ENCODE assay signal across 9 cellular contexts in the genomic region with DNA sequence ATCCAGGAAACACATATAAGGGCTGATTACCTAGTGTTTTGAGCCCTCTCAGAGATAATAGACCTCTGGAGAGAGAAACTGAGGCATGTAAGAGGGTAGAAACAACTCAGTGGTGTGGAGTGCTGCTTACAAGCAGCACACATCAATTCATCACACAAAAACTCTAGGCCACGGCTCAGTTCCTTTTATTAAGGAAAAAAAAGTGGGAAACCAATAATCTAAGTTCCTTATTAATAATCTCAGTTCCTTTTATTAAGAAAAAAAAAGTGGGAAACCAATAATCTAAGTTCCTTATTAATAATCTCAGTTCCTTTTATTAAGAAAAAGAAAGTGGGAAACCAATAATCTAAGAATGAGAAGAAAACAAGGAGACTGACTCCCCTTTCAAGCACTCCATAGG.
"Had no signal": no experiment of that assay in that cellular context is flagged by ENCODE, and none has a peak within 500 bp of the region (broad histone marks: within the 10 kb centered on the region; RNA-seq: fewer than 3 reads in every experiment).

No MANE protein-coding gene starts in this region.

- H3K36me3 ChIP-seq: HAP-1 had no signal

- H3K4me1 ChIP-seq: HAP-1 had no signal

- ATAC-seq: HCT116, K562 had no signal

- H3K4me3 ChIP-seq: GM23248, HAP-1, K562 had no signal

- H3K9me3 ChIP-seq: HAP-1 had no signal

- H3K9ac ChIP-seq: GM23248 had no signal

- H2AFZ ChIP-seq: GM23248 had no signal

- H3K27ac ChIP-seq: GM23248 had no signal

- DNase-seq: GM23248, GOT3, H7, HFFc6, IMR-90, KG1 had no signal
